In the genomic region with DNA sequence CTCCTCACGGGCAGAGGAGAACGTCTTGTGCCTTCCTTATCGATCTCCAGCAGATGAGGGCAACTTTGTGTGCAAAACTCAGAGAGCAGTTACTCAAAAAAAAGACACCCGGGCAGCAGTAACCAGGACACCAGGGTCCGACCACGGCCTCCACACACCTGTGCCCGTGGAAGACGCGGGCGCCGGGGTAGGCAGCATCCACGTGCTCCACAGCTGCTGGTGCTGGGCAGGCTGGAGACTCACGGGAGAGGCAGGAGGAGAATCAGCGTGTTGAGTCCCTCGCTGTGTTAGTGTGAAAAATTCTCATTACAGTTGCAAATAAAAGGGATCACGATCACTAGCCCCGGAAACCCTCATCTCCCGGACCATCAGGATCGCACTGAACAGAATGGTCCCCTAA, we compare ENCODE assay signal across 7 cellular contexts. TPM values are rescaled to one million over a fixed set of nuclear protein-coding genes. Genes with fewer than 3 reads are reported as not detected.
DNase-seq lines count a peak whose midpoint lies in the region; ATAC-seq and TF ChIP-seq lines count a peak whose summit lies in the region.
"Not testable (repeated sequence)": the region's sequence is repeated elsewhere in the genome, so short reads cannot be mapped to it uniquely, and the experiment has no call there.

No MANE protein-coding gene starts in this region.

- CTCF ChIA-PET in OCI-LY7 (lab: Charles Lee; ENCODE audit: unreplicated experiment); activated CD8-positive, alpha-beta T cell treated with anti-CD3 and anti-CD28 coated beads for 36 hours (lab: Charles Lee): not testable (repeated sequence)

- H3K27ac Mint-ChIP-seq in activated CD8-positive, alpha-beta T cell treated with anti-CD3 and anti-CD28 coated beads for 36 hours; activated T-cell treated with anti-CD3 and anti-CD28 coated beads, Interleukin-2, amount 50 U/mL, for 24 hours; chondrocyte (ENCODE audit: unreplicated experiment); osteocyte (ENCODE audit: unreplicated experiment): not testable (repeated sequence)

- peak overlapping the region; percentile 24 for H3K4me3 Mint-ChIP-seq in activated CD8-positive, alpha-beta T cell treated with anti-CD3 and anti-CD28 coated beads for 36 hours
- H3K4me3 Mint-ChIP-seq in activated T-cell treated with anti-CD3 and anti-CD28 coated beads, Interleukin-2, amount 50 U/mL, for 24 hours; chondrocyte (ENCODE audit: unreplicated experiment); osteocyte (ENCODE audit: unreplicated experiment): not testable (repeated sequence)

- intact Hi-C loops in OCI-LY7 (cut with micrococcal nuclease; ENCODE audit: unreplicated experiment); activated CD8-positive, alpha-beta T cell treated with anti-CD3 and anti-CD28 coated beads for 36 hours (cut with micrococcal nuclease); right lobe of liver (cut with DNase I); upper lobe of right lung (cut with DNase I): not testable (repeated sequence)

- WGBS in right lobe of liver (ENCODE audit: insufficient coverage, low coverage, low lambda C conversion rate, missing lambda C conversion rate): no CpG with 5 or more reads among the region's 19 CpGs

- H3K27ac ChIP-seq in OCI-LY7 (ENCODE audit: low read depth, low read length, poor library complexity, severe bottlenecking); right lobe of liver; upper lobe of right lung: not testable (repeated sequence)

- not testable (repeated sequence) for H2AFZ ChIP-seq in OCI-LY7 (ENCODE audit: low read length)

- H3K79me2 ChIP-seq in OCI-LY7 (ENCODE audit: insufficient read depth, low read depth, low read length): not testable (repeated sequence)

- H3K9me3 ChIP-seq in OCI-LY7 (ENCODE audit: low read length); right lobe of liver; upper lobe of right lung: not testable (repeated sequence)

- TF ChIP-seq CTCF in OCI-LY7 (conservative IDR thresholded peaks at IDR 0.05; ENCODE audit: low read length); activated CD8-positive, alpha-beta T cell treated with anti-CD3 and anti-CD28 coated beads for 36 hours (IDR thresholded peaks at IDR 0.05); chondrocyte (IDR thresholded peaks at IDR 0.05); right lobe of liver (IDR thresholded peaks at IDR 0.05); osteocyte (IDR thresholded peaks at IDR 0.05); upper lobe of right lung (IDR thresholded peaks at IDR 0.05): not testable (repeated sequence)

- H3K9me3 Mint-ChIP-seq in activated CD8-positive, alpha-beta T cell treated with anti-CD3 and anti-CD28 coated beads for 36 hours; activated T-cell treated with anti-CD3 and anti-CD28 coated beads, Interleukin-2, amount 50 U/mL, for 24 hours; chondrocyte (ENCODE audit: low read depth); osteocyte (ENCODE audit: unreplicated experiment): not testable (repeated sequence)

- not testable (repeated sequence) for H3K27me3 Mint-ChIP-seq in activated CD8-positive, alpha-beta T cell treated with anti-CD3 and anti-CD28 coated beads for 36 hours; activated T-cell treated with anti-CD3 and anti-CD28 coated beads, Interleukin-2, amount 50 U/mL, for 24 hours; chondrocyte (ENCODE audit: low read depth); osteocyte (ENCODE audit: unreplicated experiment)

- H3K36me3 Mint-ChIP-seq in activated CD8-positive, alpha-beta T cell treated with anti-CD3 and anti-CD28 coated beads for 36 hours (ENCODE audit: low read depth); activated T-cell treated with anti-CD3 and anti-CD28 coated beads, Interleukin-2, amount 50 U/mL, for 24 hours (ENCODE audit: low read depth); chondrocyte (ENCODE audit: low read depth); osteocyte (ENCODE audit: unreplicated experiment): not testable (repeated sequence)

- not testable (repeated sequence) for H3K9me2 ChIP-seq in OCI-LY7 (ENCODE audit: insufficient read depth, low read length)

- H4K20me1 ChIP-seq in OCI-LY7 (ENCODE audit: insufficient read depth, low read length): not testable (repeated sequence)

- H3K4me2 ChIP-seq in OCI-LY7 (ENCODE audit: low read length): not testable (repeated sequence)

- not testable (repeated sequence) for ATAC-seq in activated CD8-positive, alpha-beta T cell treated with anti-CD3 and anti-CD28 coated beads for 36 hours; right lobe of liver; upper lobe of right lung

- not testable (repeated sequence) for H3K27me3 ChIP-seq in right lobe of liver, upper lobe of right lung

- H3K36me3 ChIP-seq in OCI-LY7 (ENCODE audit: insufficient read depth, low read length); right lobe of liver; upper lobe of right lung: not testable (repeated sequence)

- not testable (repeated sequence) for TF ChIP-seq POLR2A in right lobe of liver (IDR thresholded peaks at IDR 0.05)

- TSS peak; percentile 82 for BruUV-seq in OCI-LY7 (replicated peaks; lab: Mats Ljungman, UMichigan)

- DNase-seq in OCI-LY7 (ENCODE audit: low spot score); activated CD8-positive, alpha-beta T cell treated with anti-CD3 and anti-CD28 coated beads for 36 hours: not testable (repeated sequence)
- DNase-seq in activated T-cell treated with anti-CD3 and anti-CD28 coated beads, Interleukin-2, amount 50 U/mL, for 24 hours: peak; percentile 23
- peak; percentile 56 for DNase-seq in chondrocyte (ENCODE audit: low spot score)
- peak in 2 of 3 donors; percentile 8 to 28 for DNase-seq in right lobe of liver
- DNase-seq in osteocyte (ENCODE audit: extremely low spot score, unreplicated experiment): peak; percentile 77
- peak; percentile 51 for DNase-seq in upper lobe of right lung

- POLR2A ChIA-PET in OCI-LY7 (lab: Charles Lee); activated CD8-positive, alpha-beta T cell treated with anti-CD3 and anti-CD28 coated beads for 36 hours (lab: Charles Lee): not testable (repeated sequence)

- not testable (repeated sequence) for H3K4me3 ChIP-seq in OCI-LY7 (ENCODE audit: low read depth, low read length, poor library complexity, severe bottlenecking); right lobe of liver; upper lobe of right lung

- H3K4me1 ChIP-seq in OCI-LY7 (ENCODE audit: insufficient read depth, low read length, poor library complexity, severe bottlenecking); right lobe of liver; upper lobe of right lung: not testable (repeated sequence)

- H3K4me1 Mint-ChIP-seq in activated CD8-positive, alpha-beta T cell treated with anti-CD3 and anti-CD28 coated beads for 36 hours (ENCODE audit: low read depth); activated T-cell treated with anti-CD3 and anti-CD28 coated beads, Interleukin-2, amount 50 U/mL, for 24 hours (ENCODE audit: low read depth); chondrocyte (ENCODE audit: low read depth); osteocyte (ENCODE audit: unreplicated experiment): not testable (repeated sequence)

RNA-seq across cellular contexts. Expression of a gene that starts 6.5 kb away (rescaled TPM):
- 24.2 and 26.6 TPM in 2 replicates for total RNA-seq in OCI-LY7 (2014; rRNA removed; shearing (Covaris generic))
- total RNA-seq in OCI-LY7 (2022): 58.9 and 61.2 TPM in 2 replicates
- 10 to 100 TPM; 21.9 to 23.8 TPM for total RNA-seq in activated CD8-positive, alpha-beta T cell treated with anti-CD3 and anti-CD28 coated beads for 36 hours
- total RNA-seq in chondrocyte: 50.9 to 52.2 TPM (median 51.6 TPM) in 3 replicates
- 10 to 100 TPM; 13.4 to 19.9 (median 17.0) TPM for total RNA-seq in right lobe of liver
- total RNA-seq in osteocyte: 84.9 and 85.2 TPM in 2 replicates
- total RNA-seq in upper lobe of right lung: 49.8 TPM

RNA-seq across cellular contexts. Expression of a gene that starts 25.1 kb away (rescaled TPM):
- total RNA-seq in OCI-LY7 (2014; rRNA removed; shearing (Covaris generic)): 50.9 and 66.1 TPM in 2 replicates
- 90.5 and 92.1 TPM in 2 replicates for total RNA-seq in OCI-LY7 (2022)
- 10 to 100 TPM; 64.8 to 70.6 TPM for total RNA-seq in activated CD8-positive, alpha-beta T cell treated with anti-CD3 and anti-CD28 coated beads for 36 hours
- 23.8 to 37.8 TPM (median 26.0 TPM) in 3 replicates for total RNA-seq in chondrocyte
- 10 to 100 TPM in 4 of 6 experiments, 1 to 10 TPM in 2; 8.4 to 25.2 (median 11.0) TPM for total RNA-seq in right lobe of liver
- 44.2 and 51.3 TPM in 2 replicates for total RNA-seq in osteocyte
- 51.7 TPM for total RNA-seq in upper lobe of right lung

RNA-seq across cellular contexts. Expression of a gene that starts 40.3 kb away (rescaled TPM):
- 21.6 and 24.0 TPM in 2 replicates for total RNA-seq in OCI-LY7 (2014; rRNA removed; shearing (Covaris generic))
- total RNA-seq in OCI-LY7 (2022) (44.2 and 51.5 TPM in 2 replicates), chondrocyte (21.1 to 24.2 TPM (median 21.8 TPM) in 3 replicates), right lobe of liver (10 to 100 TPM in 2 of 6 experiments, 1 to 10 TPM in 4; 8.0 to 11.8 (median 9.5) TPM), osteocyte (28.8 and 29.7 TPM in 2 replicates), upper lobe of right lung (24.8 TPM)
- total RNA-seq in activated CD8-positive, alpha-beta T cell treated with anti-CD3 and anti-CD28 coated beads for 36 hours: 10 to 100 TPM; 29.4 to 32.0 TPM
